Comparison of ENCODE assay signal across 9 cellular contexts in genomic region chr19:2624537-2625091, GRCh38.
DNase-seq lines count a peak whose midpoint lies in the region; ATAC-seq and TF ChIP-seq lines count a peak whose summit lies in the region.
"Had no signal": no experiment of that assay in that cellular context is flagged by ENCODE, and none has a peak within 500 bp of the region (broad histone marks: within the 10 kb centered on the region; RNA-seq: fewer than 3 reads in every experiment).

No MANE protein-coding gene starts in this region.

- H3K9me3 ChIP-seq in WERI-Rb-1 (ENCODE audit: severe bottlenecking) = no peaks in the 10 kb centered on the region
- no peaks in the 10 kb centered on the region for H3K9me3 ChIP-seq in upper lobe of left lung
- no peaks in the 10 kb centered on the region for H3K9me3 ChIP-seq in vagina

- WGBS in upper lobe of left lung, 2 donors = 28 to 38% methylated on average over 7 to 10 of the region's 11 CpGs

- peak; percentile 42 for DNase-seq in DMS53 (lab: John Stamatoyannopoulos, UW)
- no peak for DNase-seq in DMS53 treated with DMSO at 0.1 percent for 48 hours (lab: John Stamatoyannopoulos, UW; ENCODE audit: unreplicated experiment)
- peak; percentile 49 for DNase-seq in WERI-Rb-1
- no peak for DNase-seq in kidney epithelial cell (ENCODE audit: low read depth)
- DNase-seq in upper lobe of left lung = peak; percentile 70 to 83
- no peak for DNase-seq in vagina (ENCODE audit: extremely low spot score in 2 of 2)
- DNase-seq: activated gamma-delta T cell treated with Interleukin-2 at 50 U/mL for 16 hours had no signal

- no peak for TF ChIP-seq CTCF in WERI-Rb-1 (IDR thresholded peaks at IDR 0.05; ENCODE audit: low read depth, low read length)
- TF ChIP-seq CTCF in kidney epithelial cell (IDR thresholded peaks at IDR 0.05; ENCODE audit: insufficient read depth, low read length, poor library complexity, severe bottlenecking) = peak; percentile 28
- TF ChIP-seq CTCF in upper lobe of left lung (IDR thresholded peaks at IDR 0.05) = peak in 2 of 6 experiments; percentile 20 to 35
- TF ChIP-seq CTCF in vagina (IDR thresholded peaks at IDR 0.05) = no peak

- TF ChIP-seq POLR2A in upper lobe of left lung (IDR thresholded peaks at IDR 0.05) (peak in 1 of 4 donors; percentile 57), vagina (IDR thresholded peaks at IDR 0.05) (no peak)

- peak in 2 of 4 donors; percentile 24 to 59 for TF ChIP-seq EP300 in upper lobe of left lung (IDR thresholded peaks at IDR 0.05)

- H3K4me3 ChIP-seq in WERI-Rb-1 (ENCODE audit: low read depth, low read length) (no peak overlapping the region), kidney epithelial cell (ENCODE audit: low read depth, low read length) (no peak overlapping the region), upper lobe of left lung (no peak overlapping the region), vagina (no peak overlapping the region)

- peak in 1 of 2 donors; percentile 69 for ATAC-seq in upper lobe of left lung (ENCODE audit: low FRiP score in 2 of 2)
- ATAC-seq in HG02623 (IDR thresholded peaks at IDR 0.05; ENCODE audit: unreplicated experiment) = no peak
- ATAC-seq in HG02973 (IDR thresholded peaks at IDR 0.05; ENCODE audit: unreplicated experiment) = no peak

- H3K27me3 ChIP-seq in WERI-Rb-1 (ENCODE audit: insufficient read depth, low read depth, severe bottlenecking) (no peaks in the 10 kb centered on the region), kidney epithelial cell (ENCODE audit: control insufficient read depth, insufficient read depth, low read length) (no peaks in the 10 kb centered on the region), upper lobe of left lung (no peaks in the 10 kb centered on the region), vagina (no peaks in the 10 kb centered on the region)

- intact Hi-C loops in vagina (cut with DNase I) = no loop called here

- H3K36me3 ChIP-seq in WERI-Rb-1 (no peaks in the 10 kb centered on the region), kidney epithelial cell (ENCODE audit: control insufficient read depth, insufficient read depth, low read length) (no peaks in the 10 kb centered on the region), upper lobe of left lung (no peaks in the 10 kb centered on the region), vagina (no peaks in the 10 kb centered on the region)

- H3K27ac ChIP-seq in WERI-Rb-1 (no peak overlapping the region), upper lobe of left lung (peak overlapping the region; percentile 72 to 99 (median 86)), vagina (no peak overlapping the region)

- H3K4me1 ChIP-seq in upper lobe of left lung (peaks cover 32 to 72% (median 53%) of the 10 kb centered on the region in 4 donors), vagina (peaks cover 16% of the 10 kb centered on the region)

Comparison
In these comparisons a context has a peak if more than half of its experiments do, and no peak if none do; other contexts are left out.
1. DNase-seq: peak in DMS53 (single experiment), WERI-Rb-1 (single experiment) and upper lobe of left lung (2 of 2); none in DMS53 treated with DMSO at 0.1 percent for 48 hours (single experiment), kidney epithelial cell (single experiment) and vagina (0 of 2).
2. H3K27ac ChIP-seq: peak in upper lobe of left lung (4 of 4); none in WERI-Rb-1 (single experiment) and vagina (single experiment).